ENCODE assay signal across 28 cellular contexts in the genomic region with DNA sequence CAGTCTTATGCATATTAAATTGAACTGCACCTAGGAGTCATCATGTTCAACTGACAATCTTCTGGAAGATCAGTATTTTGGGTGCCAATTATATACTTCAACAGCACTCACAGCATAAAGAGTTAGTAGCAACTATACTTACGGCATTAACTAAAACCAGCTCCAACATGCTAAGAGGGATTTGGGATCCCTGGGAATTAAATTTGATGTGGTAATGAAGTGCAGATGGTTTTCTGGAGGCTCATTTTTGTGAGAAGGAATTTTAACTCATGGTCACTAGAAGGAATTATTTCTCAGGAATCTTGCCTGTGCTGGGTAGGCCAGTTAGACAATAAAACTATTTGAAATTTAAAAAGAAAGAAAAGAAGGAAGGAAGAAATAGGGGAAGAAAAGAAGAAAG. TPM values are rescaled to one million over a fixed set of nuclear protein-coding genes. Genes with fewer than 3 reads are reported as not detected.
"Had no signal": no experiment of that assay in that cellular context is flagged by ENCODE, and none has a peak within 500 bp of the region (broad histone marks: within the 10 kb centered on the region; RNA-seq: fewer than 3 reads in every experiment).

No MANE protein-coding gene starts in this region.

- DNase-seq: activated CD4-positive, alpha-beta memory T cell treated with anti-CD3 and anti-CD28 coated beads, Interleukin-2, amount 10 ng/mL, durations not matched to agents 7 days and 5 days; activated CD4-positive, alpha-beta T cell treated with anti-CD3 and anti-CD28 coated beads for 1 hour; activated CD4-positive, alpha-beta T cell treated with anti-CD3 and anti-CD28 coated beads, Interleukin-2, amount 10 ng/mL, durations not matched to agents 7 days and 5 days; activated CD8-positive, alpha-beta memory T cell treated with anti-CD3 and anti-CD28 coated beads, Interleukin-2, amount 50 U/mL, for 48 hours; activated T-cell treated with anti-CD3 and anti-CD28 coated beads, Interleukin-2, amount 50 U/mL, for 24 hours; aorta; cerebellar nuclear complex; colonic mucosa; effector CD8-positive, alpha-beta T cell; esophagus squamous epithelium; heart right ventricle; naive B cell; nephron progenitor cell; right lobe of liver; stimulated activated CD4-positive, alpha-beta T cell treated with anti-CD3 and anti-CD28 coated beads, Interleukin-2, amount 100 ng/mL, for 48 hours; stimulated activated naive CD8-positive, alpha-beta T cell treated with anti-CD3 and anti-CD28 coated beads, Interleukin-15, Interleukin-2, amounts not matched to agents 100 U/mL and 50 U/mL, for 24 hours; T1000; trophoblast cell had no signal

- H3K27me3 Mint-ChIP-seq: activated CD4-positive, alpha-beta memory T cell treated with anti-CD3 and anti-CD28 coated beads, Interleukin-2, amount 10 ng/mL, durations not matched to agents 7 days and 5 days; activated CD4-positive, alpha-beta T cell treated with anti-CD3 and anti-CD28 coated beads, Interleukin-2, amount 10 ng/mL, durations not matched to agents 7 days and 5 days; activated T-cell treated with anti-CD3 and anti-CD28 coated beads, Interleukin-2, amount 50 U/mL, for 24 hours; brain; naive B cell had no signal

- H3K4me3 ChIP-seq: cardiac muscle cell, colonic mucosa, esophagus squamous epithelium, heart right ventricle, right lobe of liver, thoracic aorta had no signal

- ATAC-seq: activated naive CD4-positive, alpha-beta T cell treated with anti-CD3 and anti-CD28 coated beads, Interleukin-2, amount 50 U/mL, for 72 hours; heart right ventricle; right lobe of liver; stimulated activated naive CD8-positive, alpha-beta T cell treated with anti-CD3 and anti-CD28 coated beads, Interleukin-15, Interleukin-2, amounts not matched to agents 100 U/mL and 50 U/mL, for 24 hours had no signal

- H3K36me3 Mint-ChIP-seq: brain had no signal

- H3K36me3 ChIP-seq: cardiac muscle cell, colonic mucosa, right lobe of liver, thoracic aorta had no signal

- FAIRE-seq: endometrium, urothelium cell line had no signal

- H3K9me3 ChIP-seq: colonic mucosa, esophagus squamous epithelium, heart right ventricle, neutrophil, right lobe of liver, thoracic aorta had no signal

- H3K27me3 ChIP-seq: cardiac muscle cell, colonic mucosa, esophagus squamous epithelium, heart right ventricle, neutrophil, right lobe of liver had no signal

- H3K27ac ChIP-seq: cardiac muscle cell, colonic mucosa, epithelial cell of prostate, esophagus squamous epithelium, heart right ventricle, neutrophil, right lobe of liver, thoracic aorta had no signal

- H3K9me3 Mint-ChIP-seq: activated CD4-positive, alpha-beta memory T cell treated with anti-CD3 and anti-CD28 coated beads, Interleukin-2, amount 10 ng/mL, durations not matched to agents 7 days and 5 days; activated CD4-positive, alpha-beta T cell treated with anti-CD3 and anti-CD28 coated beads, Interleukin-2, amount 10 ng/mL, durations not matched to agents 7 days and 5 days; activated naive CD4-positive, alpha-beta T cell treated with anti-CD3 and anti-CD28 coated beads, Interleukin-2, amount 50 U/mL, for 72 hours; activated T-cell treated with anti-CD3 and anti-CD28 coated beads, Interleukin-2, amount 50 U/mL, for 24 hours; activated T-helper 2 cell treated with anti-CD3 and anti-CD28 coated beads, Interferon-gamma antibody, Interleukin-2, Interleukin-4, amounts not matched to agents 10 μg/mL and 5 μg/mL and 100 μg/mL, durations not matched to agents 14 hours and 24 hours and 36 hours; brain; mesothelial cell of epicardium; naive B cell; nephron progenitor cell had no signal

- H3K4me1 Mint-ChIP-seq: brain, mesothelial cell of epicardium, naive B cell, nephron progenitor cell had no signal

- H3K4me3 Mint-ChIP-seq: activated CD4-positive, alpha-beta memory T cell treated with anti-CD3 and anti-CD28 coated beads, Interleukin-2, amount 10 ng/mL, durations not matched to agents 7 days and 5 days; activated CD4-positive, alpha-beta T cell treated with anti-CD3 and anti-CD28 coated beads, Interleukin-2, amount 10 ng/mL, durations not matched to agents 7 days and 5 days; activated T-cell treated with anti-CD3 and anti-CD28 coated beads, Interleukin-2, amount 50 U/mL, for 24 hours; brain; mesothelial cell of epicardium; naive B cell; nephron progenitor cell had no signal

- H3K4me1 ChIP-seq: colonic mucosa, esophagus squamous epithelium, heart right ventricle, right lobe of liver had no signal

- H3K27ac Mint-ChIP-seq: activated CD4-positive, alpha-beta memory T cell treated with anti-CD3 and anti-CD28 coated beads, Interleukin-2, amount 10 ng/mL, durations not matched to agents 7 days and 5 days; activated CD4-positive, alpha-beta T cell treated with anti-CD3 and anti-CD28 coated beads, Interleukin-2, amount 10 ng/mL, durations not matched to agents 7 days and 5 days; activated naive CD4-positive, alpha-beta T cell treated with anti-CD3 and anti-CD28 coated beads, Interleukin-2, amount 50 U/mL, for 72 hours; activated T-cell treated with anti-CD3 and anti-CD28 coated beads, Interleukin-2, amount 50 U/mL, for 24 hours; activated T-helper 2 cell treated with anti-CD3 and anti-CD28 coated beads, Interferon-gamma antibody, Interleukin-2, Interleukin-4, amounts not matched to agents 10 μg/mL and 5 μg/mL and 100 μg/mL, durations not matched to agents 14 hours and 24 hours and 36 hours; brain; mesothelial cell of epicardium; nephron progenitor cell had no signal

RNA-seq across cellular contexts. Expression of a gene that starts 18.3 kb away (rescaled TPM):
- total RNA-seq: cardiac muscle cell had no signal
- polyA plus RNA-seq: cardiac muscle cell had no signal

RNA-seq across cellular contexts. Expression of a gene that starts 47.7 kb away (rescaled TPM):
- polyA plus RNA-seq: cardiac muscle cell had no signal
